ENCODE assay signal across 26 cellular contexts in the genomic region with DNA sequence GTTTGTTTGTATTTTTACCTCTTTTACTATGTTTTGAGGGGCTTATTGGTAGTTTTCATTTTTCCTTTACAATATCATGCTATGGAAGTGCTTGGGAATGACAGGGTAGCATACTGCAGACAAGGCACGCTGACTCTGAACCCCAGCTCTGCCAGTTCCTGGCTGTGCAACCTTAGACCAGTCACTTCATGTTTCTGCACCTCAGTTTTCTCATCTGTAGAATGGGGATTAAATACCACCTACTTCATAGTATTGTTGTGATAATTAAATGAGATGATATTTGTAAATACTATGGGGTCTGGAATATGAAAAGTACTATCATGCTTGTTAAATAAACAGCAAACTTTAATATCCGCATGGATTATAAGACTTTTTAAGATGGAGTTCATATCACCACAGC. TPM values are rescaled to one million over a fixed set of nuclear protein-coding genes. Genes with fewer than 3 reads are reported as not detected.
DNase-seq lines count a peak whose midpoint lies in the region; ATAC-seq, FAIRE-seq and TF ChIP-seq lines count a peak whose summit lies in the region.
"Had no signal": no experiment of that assay in that cellular context is flagged by ENCODE, and none has a peak within 500 bp of the region (broad histone marks: within the 10 kb centered on the region; RNA-seq: fewer than 3 reads in every experiment).

No MANE protein-coding gene starts in this region.

- no peak overlapping the region for H2AFZ ChIP-seq in HepG2 (ENCODE audit: low read length)
- H2AFZ ChIP-seq in H9 (ENCODE audit: low read length) = no peak overlapping the region
- no peak overlapping the region for H2AFZ ChIP-seq in K562 (ENCODE audit: low read depth, low read length)

- H3K9me3 ChIP-seq in HepG2 (ENCODE audit: low read length) (no peaks in the 10 kb centered on the region), right lobe of liver (no peaks in the 10 kb centered on the region), H9 (ENCODE audit: control insufficient read depth, low read depth, low read length) (no peaks in the 10 kb centered on the region), K562 (replicated peaks; ENCODE audit: control insufficient read depth, insufficient read depth, low read depth, low read length) (no peaks in the 10 kb centered on the region)
- H3K9me3 ChIP-seq: BE2C had no signal

- no peak for ATAC-seq in HepG2
- ATAC-seq in right lobe of liver = no peak
- ATAC-seq in K562 = no peak
- ATAC-seq in HG02610 (IDR thresholded peaks at IDR 0.05; ENCODE audit: unreplicated experiment) = no peak

- intact Hi-C loops in HepG2 (cut with micrococcal nuclease; ENCODE audit: unreplicated experiment) = no loop called here
- intact Hi-C loops in right lobe of liver (cut with DNase I) = no loop called here
- intact Hi-C loops in K562 (cut with micrococcal nuclease) = no loop called here

- no peak overlapping the region for H3K4me3 ChIP-seq in HepG2 (replicated peaks in 1 of 3; ENCODE audit: insufficient read depth in 1 of 3, low read depth in 2 of 3, low read length in 3 of 3)
- no peak overlapping the region for H3K4me3 ChIP-seq in right lobe of liver
- no peak overlapping the region for H3K4me3 ChIP-seq in K562
- H3K4me3 ChIP-seq: BLaER1 had no signal

- no peak overlapping the region for H3K4ac ChIP-seq in H9 (ENCODE audit: low read depth, low read length)

- no peak for TF ChIP-seq EP300 in HepG2 (IDR thresholded peaks at IDR 0.05; ENCODE audit: low read depth in 2 of 2, low read length in 2 of 2)
- TF ChIP-seq EP300 in HepG2 (CRISPR knock-in tag; IDR thresholded peaks at IDR 0.05; ENCODE audit: borderline replicate concordance) = no peak
- TF ChIP-seq EP300 in K562 (IDR thresholded peaks at IDR 0.05; ENCODE audit: low read length) = no peak

- H3K23me2 ChIP-seq in H9 (ENCODE audit: insufficient read length, low read depth, low read length, poor library complexity, severe bottlenecking) = no peaks in the 10 kb centered on the region

- peaks cover 0 to 2% (median 0%) of the 10 kb centered on the region in 3 experiments; a peak in 2 of 7 replicates for H3K36me3 Mint-ChIP-seq in H9 (ENCODE audit: insufficient read depth in 1 of 3, low read depth in 3 of 3)
- H3K36me3 Mint-ChIP-seq in glutamatergic neuron (ENCODE audit: unreplicated experiment) = peaks cover 9% of the 10 kb centered on the region
- H3K36me3 Mint-ChIP-seq: CD14-positive monocyte; CD4-positive, alpha-beta memory T cell; CD4-positive, CD25-positive, alpha-beta regulatory T cell; CD8-positive, alpha-beta memory T cell had no signal

- DNase-seq in HepG2 (ENCODE audit: low spot score) (no peak), right lobe of liver (no peak), H9 (peak; percentile 2), K562 (ENCODE audit: extremely low read depth in 1 of 4, low spot score in 3 of 4) (no peak), glutamatergic neuron (no peak), GM12891 (ENCODE audit: insufficient read length, low spot score) (no peak)
- DNase-seq in stimulated activated CD4-positive, alpha-beta T cell treated with anti-CD3 and anti-CD28 coated beads, Interleukin-1b, Interleukin-23, amount 100 ng/mL, for 48 hours = no peak
- DNase-seq: 8988T; ACHN; BE2C; C1 segment of cervical spinal cord; CD4-positive, alpha-beta memory T cell; CD4-positive, CD25-positive, alpha-beta regulatory T cell; CD8-positive, alpha-beta memory T cell; COR-L47; DMS79 treated with DMSO at 0.1 percent for 48 hours; GF-D8 had no signal

- peaks cover 0 to 3% of the 10 kb centered on the region in 2 experiments; a peak in 1 of 5 replicates for H3K27me3 ChIP-seq in HepG2 (ENCODE audit: control insufficient read depth in 1 of 2, insufficient read depth in 2 of 2, low read length in 2 of 2)
- no peaks in the 10 kb centered on the region for H3K27me3 ChIP-seq in right lobe of liver
- no peaks in the 10 kb centered on the region for H3K27me3 ChIP-seq in H9 (ENCODE audit: insufficient read depth, low read length)
- H3K27me3 ChIP-seq in K562 (ENCODE audit: control insufficient read depth in 2 of 2, insufficient read depth in 2 of 2, low read length in 2 of 2) = no peaks in the 10 kb centered on the region
- H3K27me3 ChIP-seq: BE2C, BLaER1 had no signal

- no peak overlapping the region for H3K4me3 Mint-ChIP-seq in H9
- no peak overlapping the region for H3K4me3 Mint-ChIP-seq in glutamatergic neuron (ENCODE audit: unreplicated experiment)
- H3K4me3 Mint-ChIP-seq: CD14-positive monocyte; CD4-positive, alpha-beta memory T cell; CD4-positive, CD25-positive, alpha-beta regulatory T cell; CD8-positive, alpha-beta memory T cell had no signal

- H3K4me1 Mint-ChIP-seq in H9 (peaks cover 52 to 74% of the 10 kb centered on the region in 2 experiments), glutamatergic neuron (ENCODE audit: low read depth, unreplicated experiment) (peaks cover 72% of the 10 kb centered on the region)
- H3K4me1 Mint-ChIP-seq: CD14-positive monocyte; CD4-positive, alpha-beta memory T cell; CD4-positive, CD25-positive, alpha-beta regulatory T cell; CD8-positive, alpha-beta memory T cell had no signal

- POLR2A ChIA-PET in HepG2 (lab: Yijun Ruan, JAX) = no interaction called here
- POLR2A ChIA-PET in K562 (lab: Yijun Ruan, JAX) = no interaction called here

- H4K5ac ChIP-seq in H9 (ENCODE audit: insufficient read length, low read depth, low read length) = no peak overlapping the region

- H3K4me1 ChIP-seq in HepG2 (ENCODE audit: insufficient read depth, low read length) = no peaks in the 10 kb centered on the region
- no peaks in the 10 kb centered on the region for H3K4me1 ChIP-seq in right lobe of liver
- H3K4me1 ChIP-seq in H9 (ENCODE audit: insufficient read depth, low read length) = peaks cover 10% of the 10 kb centered on the region; the same call in 1 of the 2 replicates
- H3K4me1 ChIP-seq in K562 (replicated peaks in 1 of 2; ENCODE audit: control insufficient read depth in 2 of 2, insufficient read depth in 2 of 2, low read length in 2 of 2) = no peaks in the 10 kb centered on the region
- H3K4me1 ChIP-seq: BLaER1 had no signal

- in situ Hi-C loops in HepG2 (cut with HindIII; ENCODE audit: extremely low pct_ligation_motif_present, low pct_unique_long_range_greater_than_20kb) (loop anchor here (25.0 kb wide), 1 partner anchor 396 kb away; no protein-coding TSS in a partner anchor), K562 (cut with MboI) (no loop called here)

- H3K4me2 ChIP-seq in HepG2 (ENCODE audit: low read depth, low read length) (no peak overlapping the region), H9 (ENCODE audit: insufficient read depth, insufficient read length, low read length) (no peak overlapping the region), K562 (ENCODE audit: insufficient read depth, low read length) (no peak overlapping the region)
- H3K4me2 ChIP-seq: BLaER1 had no signal

- H3K9me1 ChIP-seq in K562 (ENCODE audit: control insufficient read depth, insufficient read depth, low read length) = no peaks in the 10 kb centered on the region

- H3K36me3 ChIP-seq in HepG2 (replicated peaks in 1 of 2; ENCODE audit: control insufficient read depth in 1 of 2, insufficient read depth in 2 of 2, low read length in 2 of 2) (no peaks in the 10 kb centered on the region), right lobe of liver (no peaks in the 10 kb centered on the region), K562 (ENCODE audit: control insufficient read depth, insufficient read depth, low read length) (no peaks in the 10 kb centered on the region)
- H3K36me3 ChIP-seq: BLaER1 had no signal

- no peak overlapping the region for H4K8ac ChIP-seq in H9 (replicated peaks; ENCODE audit: insufficient read length, low read depth, low read length)

- FAIRE-seq in HepG2 (lab: Jason Lieb, UNC) = no peak
- FAIRE-seq in K562 (lab: Jason Lieb, UNC) = no peak
- no peak for FAIRE-seq in GM12891 (lab: Jason Lieb, UNC)
- FAIRE-seq: A204.1, G401.6, GM12892, GM18507 had no signal

- TF ChIP-seq RAD21 in HepG2 (CRISPR knock-in tag; IDR thresholded peaks at IDR 0.05) = no peak
- TF ChIP-seq RAD21 in K562 (CRISPR knock-in tag; conservative IDR thresholded peaks at IDR 0.05 in 1 of 2, IDR thresholded peaks at IDR 0.05 in 1 of 2) = no peak

- TF ChIP-seq CTCF in HepG2 (CRISPR knock-in tag; IDR thresholded peaks at IDR 0.05) (no peak), right lobe of liver (IDR thresholded peaks at IDR 0.05) (no peak), H9 (conservative IDR thresholded peaks at IDR 0.05) (no peak), K562 (IDR thresholded peaks at IDR 0.05 in 2 of 3, conservative IDR thresholded peaks at IDR 0.05 in 1 of 3; ENCODE audit: insufficient read depth in 2 of 3, low read depth in 1 of 3, low read length in 3 of 3) (no peak), glutamatergic neuron (IDR thresholded peaks at IDR 0.05; ENCODE audit: partially characterized antibody, unreplicated experiment) (no peak)

- no peak overlapping the region for H2BK5ac ChIP-seq in H9 (ENCODE audit: insufficient read length, low read length)

- H3K23ac ChIP-seq in H9 (ENCODE audit: insufficient read length, low read depth, low read length) = no peak overlapping the region

- TF ChIP-seq POLR2A in HepG2 (IDR thresholded peaks at IDR 0.05; ENCODE audit: insufficient read depth in 1 of 2, low read depth in 2 of 2, low read length in 2 of 2) (no peak), right lobe of liver (IDR thresholded peaks at IDR 0.05) (no peak), K562 (conservative IDR thresholded peaks at IDR 0.05) (no peak), GM12891 (IDR thresholded peaks at IDR 0.05; ENCODE audit: low read depth, low read length) (no peak)

- H3K14ac ChIP-seq in H9 (ENCODE audit: insufficient read depth, low read length) = no peak overlapping the region

- no peak overlapping the region for H3K27ac ChIP-seq in HepG2 (ENCODE audit: extremely low read length, insufficient read depth, low read length)
- H3K27ac ChIP-seq in right lobe of liver = no peak overlapping the region
- no peak overlapping the region for H3K27ac ChIP-seq in H9 (ENCODE audit: insufficient read length, low read depth, low read length)
- no peak overlapping the region for H3K27ac ChIP-seq in K562 (ENCODE audit: extremely low read depth, low read depth, low read length)
- H3K27ac ChIP-seq: BLaER1 had no signal

- peaks cover 0 to 2% of the 10 kb centered on the region in 2 experiments; a peak in 1 of 5 replicates for H3K9me3 Mint-ChIP-seq in H9
- H3K9me3 Mint-ChIP-seq in glutamatergic neuron (ENCODE audit: unreplicated experiment) = peaks cover 2% of the 10 kb centered on the region

- no peak overlapping the region for H4K91ac ChIP-seq in H9 (ENCODE audit: insufficient read length, low read depth, low read length)

- CTCF ChIA-PET in HepG2 (lab: Yijun Ruan, JAX; ENCODE audit: low intra/inter-chr PET ratio, low total read pairs) = no interaction called here
- CTCF ChIA-PET in K562 (lab: Yijun Ruan, JAX; ENCODE audit: low intra/inter-chr PET ratio) = no interaction called here

- BruUV-seq in HepG2 (replicated peaks; lab: Mats Ljungman, UMichigan) (no TSS peak), K562 (replicated peaks; lab: Mats Ljungman, UMichigan) (no TSS peak)

- H2BK15ac ChIP-seq in H9 (ENCODE audit: low read depth, low read length) = no peak overlapping the region

- H2BK120ac ChIP-seq in H9 (ENCODE audit: low read depth, low read length, poor library complexity, severe bottlenecking) = no peak overlapping the region

- no peaks in the 10 kb centered on the region for H4K20me1 ChIP-seq in HepG2 (ENCODE audit: insufficient read depth, low read length)
- no peaks in the 10 kb centered on the region for H4K20me1 ChIP-seq in H9 (ENCODE audit: control insufficient read depth, insufficient read depth, insufficient read length)
- no peaks in the 10 kb centered on the region for H4K20me1 ChIP-seq in K562 (replicated peaks; ENCODE audit: control insufficient read depth, insufficient read depth, low read length)
- H4K20me1 ChIP-seq: BLaER1 had no signal

- no peak overlapping the region for H2BK12ac ChIP-seq in H9 (ENCODE audit: insufficient read length, low read depth, low read length)

- no peak overlapping the region for H2AK5ac ChIP-seq in H9 (ENCODE audit: insufficient read length, low read length)

- no peak overlapping the region for H2BK20ac ChIP-seq in H9 (ENCODE audit: low read depth, low read length, poor library complexity, severe bottlenecking)

- peaks cover 2% of the 10 kb centered on the region; the same call in 1 of the 2 replicates for H3K27me3 Mint-ChIP-seq in H9 (ENCODE audit: low read depth)
- H3K27me3 Mint-ChIP-seq in glutamatergic neuron (ENCODE audit: unreplicated experiment) = peaks cover 3% of the 10 kb centered on the region

- H3K79me1 ChIP-seq in H9 (ENCODE audit: insufficient read depth, low read depth, low read length, poor library complexity, severe bottlenecking) = no peaks in the 10 kb centered on the region

- no peak overlapping the region for H3T11ph ChIP-seq in H9 (ENCODE audit: low read length)

- H3K9ac ChIP-seq in HepG2 (ENCODE audit: insufficient read depth, low read depth, low read length) (no peak overlapping the region), H9 (ENCODE audit: extremely low read depth, insufficient read length, low read length) (no peak overlapping the region), K562 (ENCODE audit: insufficient read depth in 1 of 2, low read depth in 2 of 2, low read length in 2 of 2) (no peak overlapping the region)
- H3K9ac ChIP-seq: BLaER1 had no signal

- no peak overlapping the region for H3K27ac Mint-ChIP-seq in H9
- peak overlapping the region; percentile 69 for H3K27ac Mint-ChIP-seq in glutamatergic neuron (ENCODE audit: unreplicated experiment)
- H3K27ac Mint-ChIP-seq: CD14-positive monocyte; CD4-positive, alpha-beta memory T cell; CD4-positive, CD25-positive, alpha-beta regulatory T cell; CD8-positive, alpha-beta memory T cell had no signal

- H3K79me2 ChIP-seq in HepG2 (ENCODE audit: insufficient read depth, low read length) = no peaks in the 10 kb centered on the region
- H3K79me2 ChIP-seq in H9 (ENCODE audit: insufficient read depth, low read length) = no peaks in the 10 kb centered on the region
- H3K79me2 ChIP-seq in K562 (ENCODE audit: control insufficient read depth, insufficient read depth, low read length) = no peaks in the 10 kb centered on the region

- H3K56ac ChIP-seq in H9 (ENCODE audit: insufficient read length, low read depth, low read length) = no peak overlapping the region

- 48% methylated on average over 2 of the region's 2 CpGs for WGBS in HepG2 (ENCODE audit: low lambda C conversion rate)
- 57% methylated on average over 2 of the region's 2 CpGs for WGBS in right lobe of liver (ENCODE audit: insufficient coverage, low coverage, low lambda C conversion rate, missing lambda C conversion rate)
- no CpG with 5 or more reads among the region's 2 CpGs for WGBS in H9 (ENCODE audit: extremely low coverage, insufficient read length, low lambda C conversion rate)
- 0% methylated on average over 2 of the region's 2 CpGs for WGBS in K562 (ENCODE audit: insufficient coverage, low coverage, missing lambda C conversion rate)

- no peak overlapping the region for H3K18ac ChIP-seq in H9 (ENCODE audit: insufficient read length, low read depth, low read length)

RNA-seq across cellular contexts. Expression of a gene that starts 35.4 kb away (rescaled TPM):
- total RNA-seq in HepG2 (2016; rRNA removed; fragmentation: Illumina TruSeq; extraction: Trizol) (not detected in 2 replicates), right lobe of liver (not detected), H9 (2021) (1.1 and 1.4 TPM in 2 replicates), K562 (2014; rRNA removed) (not detected in 2 replicates), K562 (2014; rRNA removed; fragmentation: Illumina TruSeq; extraction: Trizol) (not detected in 2 replicates), K562 (2015; rRNA removed; fragmentation: Illumina TruSeq; extraction: Trizol) (not detected in 2 replicates), K562 (2021) (not detected in 2 replicates), glutamatergic neuron (ENCODE audit: unreplicated experiment) (183 TPM)
- total RNA-seq in HepG2 (2016; cell fraction: cytosol; rRNA removed; fragmentation: Illumina TruSeq; extraction: Trizol; ENCODE audit: low read depth) = not detected in 2 replicates
- not detected in 2 replicates for total RNA-seq in HepG2 (2016; cell fraction: insoluble cytoplasmic fraction; rRNA removed; fragmentation: Illumina TruSeq; extraction: Trizol)
- not detected in 2 replicates for total RNA-seq in HepG2 (2016; cell fraction: membrane; rRNA removed; fragmentation: Illumina TruSeq; extraction: Trizol)
- not detected in 2 replicates for total RNA-seq in HepG2 (2016; cell fraction: nucleus; rRNA removed; fragmentation: Illumina TruSeq; extraction: Trizol)
- polyA plus RNA-seq in HepG2 (2011; rRNA removed) (not detected in 2 replicates), K562 (2011; rRNA removed) (not detected in 2 replicates), K562 (2014; fragmentation: Illumina TruSeq; extraction: Trizol) (not detected in 2 replicates), K562 (2014; fragmentation: Nextera tagmentation; extraction: Ambion mirVana) (not detected), K562 (2014; rRNA removed) (not detected in 2 replicates)
- not detected in 2 replicates for polyA plus RNA-seq in HepG2 (2011; cell fraction: cytosol; rRNA removed)
- polyA plus RNA-seq in HepG2 (2011; cell fraction: nucleus; rRNA removed) = not detected in 2 replicates
- polyA plus RNA-seq in HepG2 (2012) = not detected in 2 replicates
- not detected in 2 replicates for polyA plus RNA-seq in HepG2 (2016; cell fraction: cytosol; fragmentation: Illumina TruSeq; extraction: Trizol; ENCODE audit: low read depth)
- polyA plus RNA-seq in HepG2 (2016; cell fraction: insoluble cytoplasmic fraction; fragmentation: Illumina TruSeq; extraction: Trizol; ENCODE audit: low read depth) = not detected in 2 replicates
- polyA plus RNA-seq in HepG2 (2016; cell fraction: membrane; fragmentation: Illumina TruSeq; extraction: Trizol; ENCODE audit: low read depth) = not detected in 2 replicates
- not detected in 2 replicates for polyA plus RNA-seq in HepG2 (2016; cell fraction: nucleus; fragmentation: Illumina TruSeq; extraction: Trizol; ENCODE audit: insufficient read depth, low read depth)
- 0.75 TPM in 1 of 2 replicates, not detected in the other for polyA minus RNA-seq in HepG2 (2011; rRNA and poly(A)+ RNA removed; ENCODE audit: low replicate concordance)
- not detected in 2 replicates for polyA minus RNA-seq in HepG2 (2011; cell fraction: cytosol; rRNA and poly(A)+ RNA removed)
- polyA minus RNA-seq in HepG2 (2011; cell fraction: nucleus; rRNA and poly(A)+ RNA removed) = not detected in 2 replicates
- not detected in 2 replicates for total RNA-seq in K562 (2011; cell fraction: chromatin; rRNA removed; ENCODE audit: low replicate concordance)
- not detected in 2 replicates for total RNA-seq in K562 (2011; cell fraction: nucleolus; rRNA removed)
- not detected in 2 replicates for total RNA-seq in K562 (2011; cell fraction: nucleoplasm; rRNA removed)
- polyA plus RNA-seq in K562 (2011; cell fraction: cytosol; rRNA removed) = not detected in 2 replicates
- not detected in 2 replicates for polyA plus RNA-seq in K562 (2011; cell fraction: nucleus; rRNA removed)
- 0.01 and 0.03 TPM in 2 replicates for polyA plus RNA-seq in K562 (2012)
- polyA minus RNA-seq in K562 (2011; rRNA and poly(A)+ RNA removed) = not detected in 2 replicates
- not detected in 2 replicates for polyA minus RNA-seq in K562 (2011; cell fraction: cytosol; rRNA and poly(A)+ RNA removed)
- polyA minus RNA-seq in K562 (2011; cell fraction: nucleus; rRNA and poly(A)+ RNA removed) = not detected in 2 replicates
- polyA plus RNA-seq in GM12891 (2012; ENCODE audit: low read depth, missing spikeins) = not detected
- total RNA-seq: A673; CD4-positive, alpha-beta memory T cell; CD4-positive, CD25-positive, alpha-beta regulatory T cell; CD8-positive, alpha-beta memory T cell had no signal
- polyA plus RNA-seq: AG04450; CD14-positive monocyte; CD4-positive, alpha-beta memory T cell; CD4-positive, CD25-positive, alpha-beta regulatory T cell; CD8-positive, alpha-beta memory T cell had no signal

Comparison
In these comparisons a context has a peak if more than half of its experiments do, and no peak if none do; other contexts are left out.
1. RNA of a gene that starts 35.4 kb away (total RNA-seq): 183 TPM in glutamatergic neuron (single experiment); 1.1 to 1.4 TPM in H9, not detected in HepG2, not detected in right lobe of liver and not detected in K562; every median in the first group is over 10 times any median in the second.